Comparison of ENCODE assay signal across 8 cellular contexts in genomic region chr13:77325371-77325941, GRCh38. TPM values are rescaled to one million over a fixed set of nuclear protein-coding genes. Genes with fewer than 3 reads are reported as not detected.
A peak's percentile ranks its signal among the peaks of the same experiment; 100 is the strongest.
DNase-seq lines count a peak whose midpoint lies in the region; ATAC-seq, FAIRE-seq and TF ChIP-seq lines count a peak whose summit lies in the region.

No MANE protein-coding gene starts in this region.

- H3K9me3 ChIP-seq in BLaER1 treated with 17β-estradiol and CSF1 and Interleukin-3, amounts not matched to agents 10 nM and 100 nM (replicated peaks in 1 of 11) = no peaks in the 10 kb centered on the region
- no peaks in the 10 kb centered on the region for H3K9me3 ChIP-seq in hepatocyte (ENCODE audit: low read depth)
- no peaks in the 10 kb centered on the region for H3K9me3 ChIP-seq in small intestine (ENCODE audit: control insufficient read depth, low read depth)

- H4K20me1 ChIP-seq in BLaER1 treated with 17β-estradiol and CSF1 and Interleukin-3, amounts not matched to agents 10 nM and 100 nM = peaks cover 34 to 60% (median 53%) of the 10 kb centered on the region in 11 experiments; a peak in 21 of 22 replicates
- peaks cover 45% of the 10 kb centered on the region for H4K20me1 ChIP-seq in hepatocyte (ENCODE audit: insufficient read depth, poor library complexity, severe bottlenecking)

- WGBS in hepatocyte (ENCODE audit: low lambda C conversion rate, missing lambda C conversion rate) = 34% methylated on average over 11 of the region's 11 CpGs
- WGBS in small intestine, 3 donors = 1 to 2% (median 1%) methylated on average over 11 of the region's 11 CpGs

- no peak for TF ChIP-seq CTCF in HFF-Myc (IDR thresholded peaks at IDR 0.05; ENCODE audit: low read depth, low read length, missing control alignments)
- no peak for TF ChIP-seq CTCF in hepatocyte (IDR thresholded peaks at IDR 0.05; ENCODE audit: poor library complexity)

- no peaks in the 10 kb centered on the region for H3K27me3 ChIP-seq in BLaER1 treated with 17β-estradiol and CSF1 and Interleukin-3, amounts not matched to agents 10 nM and 100 nM
- H3K27me3 ChIP-seq in hepatocyte = no peaks in the 10 kb centered on the region
- no peaks in the 10 kb centered on the region for H3K27me3 ChIP-seq in small intestine (ENCODE audit: control insufficient read depth in 2 of 2, insufficient read depth in 2 of 2, low read length in 2 of 2)

- H3K4me1 ChIP-seq in BLaER1 treated with 17β-estradiol and CSF1 and Interleukin-3, amounts not matched to agents 10 nM and 100 nM = peaks cover 49 to 65% (median 58%) of the 10 kb centered on the region in 10 experiments
- H3K4me1 ChIP-seq in hepatocyte (ENCODE audit: insufficient read depth) = peaks cover 8% of the 10 kb centered on the region
- H3K4me1 ChIP-seq in small intestine (ENCODE audit: control insufficient read depth in 2 of 2, insufficient read depth in 1 of 2, low read depth in 1 of 2, low read length in 1 of 2) = peaks cover 3 to 18% of the 10 kb centered on the region in 2 donors

- no peak for FAIRE-seq in small intestine (lab: Jason Lieb, UNC)

- H3K27ac Mint-ChIP-seq in activated CD8-positive, alpha-beta T cell treated with anti-CD3 and anti-CD28 coated beads, Interleukin-2, amount 10 ng/mL, durations not matched to agents 7 days and 5 days = peak overlapping the region; percentile 97

- CTCF ChIA-PET in activated CD8-positive, alpha-beta T cell treated with anti-CD3 and anti-CD28 coated beads, Interleukin-2, amount 10 ng/mL, durations not matched to agents 7 days and 5 days (lab: Charles Lee) = interaction anchor here (0.7 to 7.3 kb wide), 10 partner anchors 8 to 1564 kb away, joined by 3 to 78 read pairs (median 6); no protein-coding TSS in a partner anchor

- H3K36me3 Mint-ChIP-seq in activated CD8-positive, alpha-beta T cell treated with anti-CD3 and anti-CD28 coated beads, Interleukin-2, amount 10 ng/mL, durations not matched to agents 7 days and 5 days (ENCODE audit: low read depth) = peaks cover 23% of the 10 kb centered on the region

- no peaks in the 10 kb centered on the region for H3K9me3 Mint-ChIP-seq in activated CD8-positive, alpha-beta T cell treated with anti-CD3 and anti-CD28 coated beads, Interleukin-2, amount 10 ng/mL, durations not matched to agents 7 days and 5 days (ENCODE audit: insufficient read depth)

- peak overlapping the region; percentile 96 for H3K4me3 Mint-ChIP-seq in activated CD8-positive, alpha-beta T cell treated with anti-CD3 and anti-CD28 coated beads, Interleukin-2, amount 10 ng/mL, durations not matched to agents 7 days and 5 days

- H3K79me2 ChIP-seq in hepatocyte = peaks cover 60% of the 10 kb centered on the region

- peak overlapping the region; percentile 42 for H2AFZ ChIP-seq in hepatocyte

- peaks cover 1% of the 10 kb centered on the region for H3K27me3 Mint-ChIP-seq in activated CD8-positive, alpha-beta T cell treated with anti-CD3 and anti-CD28 coated beads, Interleukin-2, amount 10 ng/mL, durations not matched to agents 7 days and 5 days (ENCODE audit: low read depth)

- POLR2A ChIA-PET in activated CD8-positive, alpha-beta T cell treated with anti-CD3 and anti-CD28 coated beads, Interleukin-2, amount 10 ng/mL, durations not matched to agents 7 days and 5 days (lab: Charles Lee) = interaction anchor here (0.8 to 1.8 kb wide), 8 partner anchors 12 to 334 kb away, joined by 3 to 14 read pairs (median 4); partner anchors contain the start of genes CLN5 and FBXL3

- peak overlapping the region; percentile 94 to 98 (median 96) for H3K4me3 ChIP-seq in BLaER1 treated with 17β-estradiol and CSF1 and Interleukin-3, amounts not matched to agents 10 nM and 100 nM
- peak overlapping the region; percentile 83 for H3K4me3 ChIP-seq in HFF-Myc (replicated peaks; ENCODE audit: low read depth, low read length)
- H3K4me3 ChIP-seq in hepatocyte = peak overlapping the region; percentile 79
- peak overlapping the region; percentile 59 to 77 for H3K4me3 ChIP-seq in small intestine (ENCODE audit: low read depth in 1 of 2, low read length in 2 of 2)

- DNase-seq in HFF-Myc (ENCODE audit: extremely low read depth, low read depth) (no peak), hepatocyte (ENCODE audit: low spot score) (no peak), small intestine (peak; percentile 36), Ammon's horn (ENCODE audit: low spot score) (no peak)
- no peak for DNase-seq in activated CD8-positive, alpha-beta T cell treated with anti-CD3 and anti-CD28 coated beads, Interleukin-2, amount 10 ng/mL, durations not matched to agents 7 days and 5 days

- H3K4me1 Mint-ChIP-seq in activated CD8-positive, alpha-beta T cell treated with anti-CD3 and anti-CD28 coated beads, Interleukin-2, amount 10 ng/mL, durations not matched to agents 7 days and 5 days (ENCODE audit: low read depth) = peaks cover 66% of the 10 kb centered on the region

- H3K4me2 ChIP-seq in BLaER1 treated with 17β-estradiol and CSF1 and Interleukin-3, amounts not matched to agents 10 nM and 100 nM = peak overlapping the region; percentile 80 to 97 (median 90)
- peak overlapping the region; percentile 90 for H3K4me2 ChIP-seq in hepatocyte

- peak overlapping the region; percentile 91 to 96 (median 94) for H3K9ac ChIP-seq in BLaER1 treated with 17β-estradiol and CSF1 and Interleukin-3, amounts not matched to agents 10 nM and 100 nM

- peak overlapping the region in 10 of 11 experiments; percentile 90 to 97 (median 94); a peak in 20 of 22 replicates for H3K27ac ChIP-seq in BLaER1 treated with 17β-estradiol and CSF1 and Interleukin-3, amounts not matched to agents 10 nM and 100 nM
- H3K27ac ChIP-seq in hepatocyte = peak overlapping the region; percentile 1
- peak overlapping the region; percentile 71 for H3K27ac ChIP-seq in small intestine (ENCODE audit: low read depth in 1 of 2, low read length in 1 of 2)

- H3K36me3 ChIP-seq in BLaER1 treated with 17β-estradiol and CSF1 and Interleukin-3, amounts not matched to agents 10 nM and 100 nM = peaks cover 0 to 13% (median 4%) of the 10 kb centered on the region in 11 experiments; a peak in 3 of 22 replicates
- H3K36me3 ChIP-seq in hepatocyte (replicated peaks; ENCODE audit: insufficient read depth, low read depth) = no peaks in the 10 kb centered on the region
- H3K36me3 ChIP-seq in small intestine (ENCODE audit: control insufficient read depth in 2 of 2, insufficient read depth in 2 of 2, low read length in 2 of 2) = no peaks in the 10 kb centered on the region

- no peaks in the 10 kb centered on the region for H3K9me2 ChIP-seq in hepatocyte (replicated peaks; ENCODE audit: insufficient read depth)

- ATAC-seq in activated CD8-positive, alpha-beta T cell treated with anti-CD3 and anti-CD28 coated beads, Interleukin-2, amount 10 ng/mL, durations not matched to agents 7 days and 5 days = no peak
- ATAC-seq in GM19395 (IDR thresholded peaks at IDR 0.05; ENCODE audit: unreplicated experiment) (no peak), GM21526 (IDR thresholded peaks at IDR 0.05; ENCODE audit: low FRiP score, unreplicated experiment) (no peak)

RNA-seq across cellular contexts. Expression of gene MYCBP2, which starts 1.4 kb away (rescaled TPM):
- 100 to 1,000 TPM; 107 to 109 TPM for total RNA-seq in activated CD8-positive, alpha-beta T cell treated with anti-CD3 and anti-CD28 coated beads, Interleukin-2, amount 10 ng/mL, durations not matched to agents 7 days and 5 days
- 61.2 and 63.3 TPM in 2 replicates for total RNA-seq in hepatocyte
- polyA plus RNA-seq in hepatocyte (23.3 and 29.2 TPM in 2 replicates), small intestine (10 to 100 TPM; 11.2 to 24.6 (median 22.4) TPM)

Comparison
In these comparisons a context has a peak if more than half of its experiments do, and no peak if none do; other contexts are left out.
1. H3K27ac ChIP-seq: peak in every context shown above with its lines; median percentile 94 in BLaER1 treated with 17β-estradiol and CSF1 and Interleukin-3, amounts not matched to agents 10 nM and 100 nM; 71 in small intestine; 1 in hepatocyte.